In genomic region chr11:1460994-1461805, GRCh38 we compare ENCODE assay signal across 22 cellular contexts. TPM values are rescaled to one million over a fixed set of nuclear protein-coding genes. Genes with fewer than 3 reads are reported as not detected.
DNase-seq lines count a peak whose midpoint lies in the region; ATAC-seq, FAIRE-seq and TF ChIP-seq lines count a peak whose summit lies in the region.
"Had no signal": no experiment of that assay in that cellular context is flagged by ENCODE, and none has a peak within 500 bp of the region (broad histone marks: within the 10 kb centered on the region; RNA-seq: fewer than 3 reads in every experiment).

No MANE protein-coding gene starts in this region.

- TF ChIP-seq EP300 in K562 (IDR thresholded peaks at IDR 0.05; ENCODE audit: low read length) (no peak), esophagus muscularis mucosa (IDR thresholded peaks at IDR 0.05) (no peak), transverse colon (IDR thresholded peaks at IDR 0.05; ENCODE audit: low read depth) (no peak)

- no peaks in the 10 kb centered on the region for H3K27me3 Mint-ChIP-seq in activated naive CD4-positive, alpha-beta T cell treated with anti-CD3 and anti-CD28 coated beads for 36 hours (ENCODE audit: low read depth)
- no peaks in the 10 kb centered on the region for H3K27me3 Mint-ChIP-seq in progenitor cell of endocrine pancreas
- H3K27me3 Mint-ChIP-seq: memory B cell had no signal

- no peaks in the 10 kb centered on the region for H3K79me1 ChIP-seq in trophoblast cell (ENCODE audit: low read length)

- H3K36me3 ChIP-seq in K562 (ENCODE audit: control insufficient read depth, insufficient read depth, low read length) (no peaks in the 10 kb centered on the region), esophagus muscularis mucosa (peaks cover 4 to 31% (median 17%) of the 10 kb centered on the region in 4 donors), trophoblast cell (ENCODE audit: control insufficient read depth in 1 of 2, insufficient read depth in 2 of 2, low read length in 2 of 2) (no peaks in the 10 kb centered on the region), transverse colon (no peaks in the 10 kb centered on the region)
- H3K36me3 ChIP-seq: adrenal gland had no signal

- H3K4me1 ChIP-seq in K562 (replicated peaks in 1 of 2; ENCODE audit: control insufficient read depth in 2 of 2, insufficient read depth in 2 of 2, low read length in 2 of 2) (peaks cover 0 to 56% of the 10 kb centered on the region in 2 experiments; a peak in 2 of 5 replicates), esophagus muscularis mucosa (peaks cover 7 to 54% (median 48%) of the 10 kb centered on the region in 4 donors), trophoblast cell (ENCODE audit: control insufficient read depth in 1 of 2, insufficient read depth in 2 of 2, low read length in 2 of 2) (no peaks in the 10 kb centered on the region), transverse colon (peaks cover 16 to 32% (median 24%) of the 10 kb centered on the region in 4 donors)

- ATAC-seq in K562 (peak; percentile 8; the same call in 1 of the 3 replicates), GM18505 (IDR thresholded peaks at IDR 0.05; ENCODE audit: unreplicated experiment) (no peak)

- no peaks in the 10 kb centered on the region for H3K9me3 Mint-ChIP-seq in activated naive CD4-positive, alpha-beta T cell treated with anti-CD3 and anti-CD28 coated beads for 36 hours
- no peaks in the 10 kb centered on the region for H3K9me3 Mint-ChIP-seq in progenitor cell of endocrine pancreas (ENCODE audit: low read depth)
- H3K9me3 Mint-ChIP-seq: activated T-helper 2 cell treated with anti-CD3 and anti-CD28 coated beads, Interferon-gamma antibody, Interleukin-2, Interleukin-4, amounts not matched to agents 10 μg/mL and 5 μg/mL and 100 μg/mL, durations not matched to agents 14 hours and 24 hours and 36 hours; memory B cell had no signal

- H3K9me1 ChIP-seq in K562 (ENCODE audit: control insufficient read depth, insufficient read depth, low read length) = no peaks in the 10 kb centered on the region

- H3K27me3 ChIP-seq in K562 (ENCODE audit: control insufficient read depth in 2 of 2, insufficient read depth in 2 of 2, low read length in 2 of 2) = peaks cover 0 to 8% of the 10 kb centered on the region in 2 experiments; a peak in 1 of 5 replicates
- H3K27me3 ChIP-seq in esophagus muscularis mucosa = no peaks in the 10 kb centered on the region
- no peaks in the 10 kb centered on the region for H3K27me3 ChIP-seq in trophoblast cell (ENCODE audit: insufficient read depth, low read length)
- H3K27me3 ChIP-seq in transverse colon = no peaks in the 10 kb centered on the region
- H3K27me3 ChIP-seq: adrenal gland had no signal

- TF ChIP-seq CTCF in K562 (IDR thresholded peaks at IDR 0.05 in 2 of 3, conservative IDR thresholded peaks at IDR 0.05 in 1 of 3; ENCODE audit: insufficient read depth in 2 of 3, low read depth in 1 of 3, low read length in 3 of 3) (no peak), esophagus muscularis mucosa (IDR thresholded peaks at IDR 0.05) (no peak), transverse colon (IDR thresholded peaks at IDR 0.05) (no peak), progenitor cell of endocrine pancreas (IDR thresholded peaks at IDR 0.05; ENCODE audit: unreplicated experiment) (no peak)

- no peak overlapping the region for H3K27ac Mint-ChIP-seq in activated naive CD4-positive, alpha-beta T cell treated with anti-CD3 and anti-CD28 coated beads for 36 hours
- no peak overlapping the region for H3K27ac Mint-ChIP-seq in progenitor cell of endocrine pancreas
- H3K27ac Mint-ChIP-seq: activated T-helper 2 cell treated with anti-CD3 and anti-CD28 coated beads, Interferon-gamma antibody, Interleukin-2, Interleukin-4, amounts not matched to agents 10 μg/mL and 5 μg/mL and 100 μg/mL, durations not matched to agents 14 hours and 24 hours and 36 hours; memory B cell had no signal

- WGBS in K562 (ENCODE audit: insufficient coverage, low coverage, missing lambda C conversion rate) = 28% methylated on average over 36 of the region's 50 CpGs
- 68% methylated on average over 46 of the region's 50 CpGs for WGBS in esophagus muscularis mucosa
- WGBS in trophoblast cell (ENCODE audit: extremely low coverage, insufficient coverage, insufficient read length) = no CpG with 5 or more reads among the region's 50 CpGs
- 40 to 69% methylated on average over 3 to 48 of the region's 50 CpGs for WGBS in transverse colon (ENCODE audit: low coverage in 1 of 2), 2 donors

- H3K79me2 ChIP-seq in K562 (ENCODE audit: control insufficient read depth, insufficient read depth, low read length) (no peaks in the 10 kb centered on the region), trophoblast cell (ENCODE audit: control insufficient read depth, insufficient read depth, low read length, poor library complexity) (no peaks in the 10 kb centered on the region)

- H3K4me3 ChIP-seq in K562 = no peak overlapping the region
- H3K4me3 ChIP-seq in esophagus muscularis mucosa = peak overlapping the region; percentile 20 to 49 (median 38)
- H3K4me3 ChIP-seq in trophoblast cell (ENCODE audit: low read depth, low read length) = no peak overlapping the region
- H3K4me3 ChIP-seq in transverse colon = peak overlapping the region; percentile 21 to 42 (median 33)
- H3K4me3 ChIP-seq: adrenal gland had no signal

- POLR2A ChIA-PET in K562 (lab: Yijun Ruan, JAX) = no interaction called here

- H3K14ac ChIP-seq in trophoblast cell (ENCODE audit: low read length) = no peak overlapping the region

- H3K27ac ChIP-seq in K562 (ENCODE audit: extremely low read depth, low read depth, low read length) (no peak overlapping the region), esophagus muscularis mucosa (replicated peaks in 1 of 4) (peak overlapping the region; percentile 88 to 90 (median 90)), trophoblast cell (ENCODE audit: low read depth, low read length) (no peak overlapping the region), transverse colon (peak overlapping the region; percentile 70 to 97 (median 87))

- no peak overlapping the region for H3K4ac ChIP-seq in trophoblast cell (ENCODE audit: low read depth, low read length)

- CTCF ChIA-PET in K562 (lab: Yijun Ruan, JAX; ENCODE audit: low intra/inter-chr PET ratio) = no interaction called here
- CTCF ChIA-PET in activated naive CD4-positive, alpha-beta T cell treated with anti-CD3 and anti-CD28 coated beads for 36 hours (lab: Charles Lee) = no interaction called here

- H3K18ac ChIP-seq in trophoblast cell (ENCODE audit: low read length) = no peak overlapping the region

- in situ Hi-C loops in K562 (cut with MboI) = no loop called here
- in situ Hi-C loops in transverse colon (cut with MboI; ENCODE audit: low pct_ligation_motif_present in 1 of 4, low pct_unique_long_range_greater_than_20kb in 1 of 4, low sequenced_read_pairs in 3 of 4) = no loop called here

- no peak overlapping the region for H3K4me3 Mint-ChIP-seq in activated naive CD4-positive, alpha-beta T cell treated with anti-CD3 and anti-CD28 coated beads for 36 hours
- H3K4me3 Mint-ChIP-seq in progenitor cell of endocrine pancreas (ENCODE audit: low read depth) = no peak overlapping the region
- H3K4me3 Mint-ChIP-seq: memory B cell had no signal

- no peak overlapping the region for H4K12ac ChIP-seq in trophoblast cell (ENCODE audit: low read depth, low read length)

- H2BK5ac ChIP-seq in trophoblast cell (ENCODE audit: low read depth, low read length, poor library complexity) = no peak overlapping the region

- no TSS peak for BruUV-seq in K562 (replicated peaks; lab: Mats Ljungman, UMichigan)

- H2BK12ac ChIP-seq in trophoblast cell (ENCODE audit: low read length) = no peak overlapping the region

- DNase-seq in K562 (ENCODE audit: extremely low read depth in 1 of 4, low spot score in 3 of 4) (peak in 1 of 4 experiments; percentile 26), esophagus muscularis mucosa (ENCODE audit: extremely low spot score) (no peak), trophoblast cell (peak; percentile 11 to 53), transverse colon (peak; percentile 28), nucleus accumbens (lab: John Stamatoyannopoulos, UW) (no peak), progenitor cell of endocrine pancreas (ENCODE audit: low spot score, unreplicated experiment) (no peak)
- no peak for DNase-seq in activated naive CD4-positive, alpha-beta T cell treated with anti-CD3 and anti-CD28 coated beads for 36 hours
- DNase-seq: activated CD4-positive, CD25-positive, alpha-beta regulatory T cell; cerebellar nuclear complex; GDM1; GOT3; KBM-7; NCI-H1092; NCI-H2107; NCI-H524; SHP77; T-helper 2 cell had no signal

- intact Hi-C loops in K562 (cut with micrococcal nuclease) = no loop called here
- intact Hi-C loops in esophagus muscularis mucosa (cut with DNase I) = no loop called here
- intact Hi-C loops in transverse colon (cut with DNase I; ENCODE audit: low total_unique reads) = no loop called here
- intact Hi-C loops in activated naive CD4-positive, alpha-beta T cell treated with anti-CD3 and anti-CD28 coated beads for 36 hours (cut with micrococcal nuclease) = no loop called here

- H3K4me2 ChIP-seq in K562 (ENCODE audit: insufficient read depth, low read length) = no peak overlapping the region
- no peak overlapping the region for H3K4me2 ChIP-seq in trophoblast cell (ENCODE audit: low read length)

- peaks cover 7% of the 10 kb centered on the region for H3K36me3 Mint-ChIP-seq in activated naive CD4-positive, alpha-beta T cell treated with anti-CD3 and anti-CD28 coated beads for 36 hours (ENCODE audit: low read depth)
- peaks cover 4% of the 10 kb centered on the region for H3K36me3 Mint-ChIP-seq in progenitor cell of endocrine pancreas (ENCODE audit: insufficient read depth)

- H3K9me3 ChIP-seq in K562 (replicated peaks; ENCODE audit: control insufficient read depth, insufficient read depth, low read depth, low read length) (no peaks in the 10 kb centered on the region), esophagus muscularis mucosa (no peaks in the 10 kb centered on the region), trophoblast cell (ENCODE audit: insufficient read depth, low read depth, low read length) (no peaks in the 10 kb centered on the region), transverse colon (no peaks in the 10 kb centered on the region)
- H3K9me3 ChIP-seq: adrenal gland had no signal

- no peak overlapping the region for H3K23ac ChIP-seq in trophoblast cell (ENCODE audit: low read length)

- H3K9ac ChIP-seq in K562 (ENCODE audit: insufficient read depth in 1 of 2, low read depth in 2 of 2, low read length in 2 of 2) (no peak overlapping the region), trophoblast cell (ENCODE audit: low read length) (no peak overlapping the region)

- H2BK120ac ChIP-seq in trophoblast cell (ENCODE audit: insufficient read depth, low read length, poor library complexity) = no peak overlapping the region

- no peak overlapping the region for H4K91ac ChIP-seq in trophoblast cell (ENCODE audit: low read depth, low read length)

- FAIRE-seq in K562 (lab: Jason Lieb, UNC) = no peak
- FAIRE-seq: GM12891 had no signal

- H2AFZ ChIP-seq in K562 (ENCODE audit: low read depth, low read length) (no peak overlapping the region), trophoblast cell (ENCODE audit: insufficient read depth, low read length, poor library complexity) (no peak overlapping the region)

- H4K8ac ChIP-seq in trophoblast cell (ENCODE audit: low read depth, low read length) = no peak overlapping the region

- no peaks in the 10 kb centered on the region for H3K4me1 Mint-ChIP-seq in activated naive CD4-positive, alpha-beta T cell treated with anti-CD3 and anti-CD28 coated beads for 36 hours (ENCODE audit: low read depth)
- no peaks in the 10 kb centered on the region for H3K4me1 Mint-ChIP-seq in progenitor cell of endocrine pancreas (ENCODE audit: low read depth)
- H3K4me1 Mint-ChIP-seq: memory B cell had no signal

- no peak overlapping the region for H2AK5ac ChIP-seq in trophoblast cell (ENCODE audit: low read length)

- H4K20me1 ChIP-seq in K562 (replicated peaks; ENCODE audit: control insufficient read depth, insufficient read depth, low read length) = peaks cover 5% of the 10 kb centered on the region

- TF ChIP-seq POLR2A in K562 (conservative IDR thresholded peaks at IDR 0.05) (no peak), esophagus muscularis mucosa (IDR thresholded peaks at IDR 0.05; ENCODE audit: low read depth) (no peak), transverse colon (IDR thresholded peaks at IDR 0.05) (no peak), GM18505 (IDR thresholded peaks at IDR 0.05; ENCODE audit: borderline replicate concordance, extremely low read depth, insufficient read depth, insufficient read length) (no peak)

- no peak for TF ChIP-seq RAD21 in K562 (CRISPR knock-in tag; conservative IDR thresholded peaks at IDR 0.05 in 1 of 2, IDR thresholded peaks at IDR 0.05 in 1 of 2)

RNA-seq across cellular contexts. Expression of gene MOB2, which starts 25.4 kb away (rescaled TPM):
- total RNA-seq in K562 (2011; cell fraction: chromatin; rRNA removed; ENCODE audit: low replicate concordance) = 14.8 and 29.8 TPM in 2 replicates
- 29.5 and 31.0 TPM in 2 replicates for total RNA-seq in K562 (2011; cell fraction: nucleolus; rRNA removed)
- total RNA-seq in K562 (2011; cell fraction: nucleoplasm; rRNA removed) = 17.6 and 19.9 TPM in 2 replicates
- 18.9 and 19.1 TPM in 2 replicates for total RNA-seq in K562 (2014; rRNA removed)
- total RNA-seq in K562 (2014; rRNA removed; fragmentation: Illumina TruSeq; extraction: Trizol) = 9.0 and 16.7 TPM in 2 replicates
- total RNA-seq in K562 (2015; rRNA removed; fragmentation: Illumina TruSeq; extraction: Trizol) = 18.9 and 19.2 TPM in 2 replicates
- 23.6 and 24.9 TPM in 2 replicates for total RNA-seq in K562 (2021)
- polyA plus RNA-seq in K562 (2011; rRNA removed) = 30.4 and 33.3 TPM in 2 replicates
- 32.0 and 48.0 TPM in 2 replicates for polyA plus RNA-seq in K562 (2011; cell fraction: cytosol; rRNA removed)
- 38.7 and 62.4 TPM in 2 replicates for polyA plus RNA-seq in K562 (2011; cell fraction: nucleus; rRNA removed)
- polyA plus RNA-seq in K562 (2012) = 19.2 and 26.7 TPM in 2 replicates
- 36.8 and 46.3 TPM in 2 replicates for polyA plus RNA-seq in K562 (2014; fragmentation: Illumina TruSeq; extraction: Trizol)
- under 1 TPM; 0.17 to 0.41 TPM for polyA plus RNA-seq in K562 (2014; fragmentation: Nextera tagmentation; extraction: Ambion mirVana)
- polyA plus RNA-seq in K562 (2014; rRNA removed) = 24.3 and 27.5 TPM in 2 replicates
- polyA minus RNA-seq in K562 (2011; rRNA and poly(A)+ RNA removed) = 16.6 and 22.5 TPM in 2 replicates
- polyA minus RNA-seq in K562 (2011; cell fraction: cytosol; rRNA and poly(A)+ RNA removed) = 10.3 and 13.7 TPM in 2 replicates
- polyA minus RNA-seq in K562 (2011; cell fraction: nucleus; rRNA and poly(A)+ RNA removed) = 7.5 and 12.7 TPM in 2 replicates
- total RNA-seq in esophagus muscularis mucosa = 100 to 1,000 TPM in 2 of 4 donors, 10 to 100 TPM in 2; 66.6 to 115 (median 89.5) TPM
- polyA plus RNA-seq in trophoblast cell (2013) = 17.4 and 19.5 TPM in 2 replicates
- 10 to 100 TPM; 22.8 to 56.7 (median 42.4) TPM for total RNA-seq in transverse colon
- 10 to 100 TPM; 12.4 to 14.1 TPM for total RNA-seq in activated naive CD4-positive, alpha-beta T cell treated with anti-CD3 and anti-CD28 coated beads for 36 hours
- 30.4 and 33.3 TPM in 2 replicates for total RNA-seq in progenitor cell of endocrine pancreas

Comparison
In these comparisons a context has a peak if more than half of its experiments do, and no peak if none do; other contexts are left out.
1. DNase-seq: peak in trophoblast cell (2 of 2) and transverse colon (single experiment); none in esophagus muscularis mucosa (single experiment), activated naive CD4-positive, alpha-beta T cell treated with anti-CD3 and anti-CD28 coated beads for 36 hours (single experiment), nucleus accumbens (0 of 56) and progenitor cell of endocrine pancreas (single experiment).
2. H3K27ac ChIP-seq: peak in esophagus muscularis mucosa (4 of 4) and transverse colon (4 of 4); none in K562 (single experiment) and trophoblast cell (single experiment).
3. H3K4me3 ChIP-seq: peak in esophagus muscularis mucosa (4 of 4) and transverse colon (4 of 4); none in K562 (single experiment) and trophoblast cell (single experiment).